In genomic region chr13:97445504-97446187, GRCh38 we compare ENCODE assay signal across 1 cellular context.
TF ChIP-seq lines count a peak whose summit lies in the region.

No MANE protein-coding gene starts in this region.

TF ChIP-seq in K562, 482 proteins besides CTCF, POLR2A, EP300 and RAD21 (continued from another document):
- no peak for TF ChIP-seq GTF3C2 (IDR thresholded peaks at IDR 0.05; ENCODE audit: borderline replicate concordance, extremely low read depth, insufficient read length)
- TF ChIP-seq CTBP1 (IDR thresholded peaks at IDR 0.05; ENCODE audit: borderline replicate concordance): no peak
- TF ChIP-seq CBX1 (IDR thresholded peaks at IDR 0.05; ENCODE audit: low read depth): no peak
